Comparison of ENCODE assay signal across 24 cellular contexts in genomic region chr16:23414731-23415130, GRCh38.
"Had no signal": no experiment of that assay in that cellular context is flagged by ENCODE, and none has a peak within 500 bp of the region (broad histone marks: within the 10 kb centered on the region; RNA-seq: fewer than 3 reads in every experiment).

No MANE protein-coding gene starts in this region.

- DNase-seq: nephron progenitor cell; nucleus accumbens; pancreas; right cardiac atrium; right lobe of liver; sigmoid colon; small intestine; stimulated activated CD4-positive, alpha-beta T cell treated with anti-CD3 and anti-CD28 coated beads, Interleukin-15, amount 100 ng/mL, for 24 hours; stimulated activated CD4-positive, alpha-beta T cell treated with anti-CD3 and anti-CD28 coated beads, Interleukin-2, amount 100 ng/mL, for 24 hours; stimulated activated CD4-positive, alpha-beta T cell treated with anti-CD3 and anti-CD28 coated beads, Interleukin-2, amount 100 ng/mL, for 48 hours; stimulated activated CD4-positive, alpha-beta T cell treated with anti-CD3 and anti-CD28 coated beads, Interleukin-4, amount 100 ng/mL, for 24 hours; stimulated activated naive B cell treated with anti-CD40 and anti-IgM and Interleukin-4, amounts not matched to agents 10 μg/mL and 1 μg/mL and 100 μg/mL, for 72 hours; stimulated activated naive CD4-positive, alpha-beta T cell treated with Interleukin-2 at 50 U/mL for 16 hours; stomach; thyroid gland; trophoblast cell; upper lobe of left lung had no signal

- H3K27ac ChIP-seq: neutrophil, pancreas, prostate gland, right lobe of liver, sigmoid colon, stomach, thoracic aorta, thyroid gland, tibial nerve, upper lobe of left lung, vagina had no signal

- H3K27me3 ChIP-seq: neutrophil, pancreas, right lobe of liver, sigmoid colon, stomach, thyroid gland, tibial nerve, upper lobe of left lung, vagina had no signal

- H3K9me3 ChIP-seq: neutrophil, pancreas, prostate gland, right lobe of liver, sigmoid colon, stomach, thoracic aorta, thyroid gland, tibial nerve, upper lobe of left lung, vagina had no signal

- ATAC-seq: natural killer cell treated with Interleukin-12 subunit alpha and Interleukin-12 subunit beta and Interleukin-15 and Interleukin-18, amount 100 ng/mL, for 72 hours; pancreas; right cardiac atrium; right lobe of liver; stimulated activated effector memory CD8-positive, alpha-beta T cell treated with anti-CD3 and anti-CD28 coated beads, Interleukin-12 subunit alpha, Interleukin-12 subunit beta, amount 100 ng/mL, for 72 hours; stimulated activated naive B cell treated with anti-CD40 and anti-IgM and Interleukin-4, amounts not matched to agents 10 μg/mL and 1 μg/mL and 100 μg/mL, for 72 hours had no signal

- H3K4me3 ChIP-seq: pancreas, prostate gland, right lobe of liver, sigmoid colon, stomach, thoracic aorta, thyroid gland, tibial nerve, upper lobe of left lung, vagina had no signal

- H3K36me3 ChIP-seq: prostate gland had no signal

- H3K4me1 ChIP-seq: pancreas, prostate gland, right lobe of liver, stomach, tibial nerve, upper lobe of left lung had no signal
